19 cellular contexts compared by ENCODE assay signal in the genomic region with DNA sequence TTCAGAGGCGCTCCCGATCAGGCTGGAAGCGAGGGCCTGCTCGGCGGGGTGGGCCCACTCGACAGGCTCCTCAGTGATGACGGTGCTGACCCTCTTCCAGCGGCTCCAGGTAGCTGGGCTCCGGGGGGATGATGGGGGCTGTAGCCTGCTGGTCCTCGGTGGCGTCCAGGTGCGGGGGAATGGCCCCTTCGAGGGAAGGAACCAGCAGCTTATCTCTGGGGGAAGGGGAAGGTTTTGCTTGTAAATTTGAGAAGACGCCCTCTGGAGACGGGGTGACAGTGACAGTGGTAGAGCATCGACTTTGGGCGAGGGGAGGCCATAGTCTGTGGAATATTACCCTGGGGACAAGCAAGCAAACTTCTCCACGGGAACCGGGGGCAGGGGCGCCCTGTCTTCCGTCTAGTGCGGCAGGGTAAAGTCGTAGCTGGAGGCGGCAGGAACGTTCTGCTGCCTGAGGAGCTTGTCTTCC.
DNase-seq lines count a peak whose midpoint lies in the region; ATAC-seq and TF ChIP-seq lines count a peak whose summit lies in the region.
"Had no signal": no experiment of that assay in that cellular context is flagged by ENCODE, and none has a peak within 500 bp of the region (broad histone marks: within the 10 kb centered on the region; RNA-seq: fewer than 3 reads in every experiment).

No MANE protein-coding gene starts in this region.

- TF ChIP-seq CTCF in osteocyte (IDR thresholded peaks at IDR 0.05) (no peak), mesothelial cell of epicardium (IDR thresholded peaks at IDR 0.05; ENCODE audit: unreplicated experiment) (no peak)

- no peaks in the 10 kb centered on the region for H3K36me3 Mint-ChIP-seq in osteocyte (ENCODE audit: unreplicated experiment)
- peaks cover 3% of the 10 kb centered on the region for H3K36me3 Mint-ChIP-seq in mesothelial cell of epicardium
- H3K36me3 Mint-ChIP-seq: CD8-positive, alpha-beta memory T cell had no signal

- DNase-seq in activated effector memory CD4-positive, alpha-beta T cell treated with anti-CD3 and anti-CD28 coated beads, Interleukin-2, amount 50 U/mL, for 16 hours, result peak; percentile 54
- no peak for DNase-seq in activated effector memory CD4-positive, alpha-beta T cell treated with Interleukin-2 at 50 U/mL for 16 hours
- peak; percentile 22 for DNase-seq in left lobe of liver (ENCODE audit: low spot score)
- DNase-seq in osteocyte (ENCODE audit: extremely low spot score, unreplicated experiment), result peak; percentile 84
- DNase-seq in Kasumi-1 (lab: John Stamatoyannopoulos, UW), result no peak
- no peak for DNase-seq in effector CD4-positive, alpha-beta T cell
- DNase-seq in mesothelial cell of epicardium (ENCODE audit: low spot score in 2 of 2, unreplicated experiment in 2 of 2), result no peak
- DNase-seq: CD4-positive, CD25-positive, alpha-beta regulatory T cell; CD8-positive, alpha-beta memory T cell; DMS 273 treated with DMSO at 0.1 percent for 48 hours; DMS79; EL; GDM1; GM23248; H7; HCEC 1CT had no signal

- H3K27me3 Mint-ChIP-seq in osteocyte (ENCODE audit: unreplicated experiment) (no peaks in the 10 kb centered on the region), mesothelial cell of epicardium (ENCODE audit: low read depth) (no peaks in the 10 kb centered on the region)
- H3K27me3 Mint-ChIP-seq: B cell; CD4-positive, CD25-positive, alpha-beta regulatory T cell; CD8-positive, alpha-beta memory T cell had no signal

- ATAC-seq in left lobe of liver, result no peak
- ATAC-seq in GM19463 (IDR thresholded peaks at IDR 0.05; ENCODE audit: unreplicated experiment), result no peak
- ATAC-seq: GM12878 had no signal

- peaks cover 6% of the 10 kb centered on the region for H3K9me3 Mint-ChIP-seq in osteocyte (ENCODE audit: unreplicated experiment)
- peaks cover 5% of the 10 kb centered on the region for H3K9me3 Mint-ChIP-seq in mesothelial cell of epicardium

- H3K4me3 Mint-ChIP-seq in osteocyte (ENCODE audit: unreplicated experiment) (no peak overlapping the region), mesothelial cell of epicardium (no peak overlapping the region)
- H3K4me3 Mint-ChIP-seq: B cell; CD4-positive, CD25-positive, alpha-beta regulatory T cell; CD8-positive, alpha-beta memory T cell had no signal

- H3K27ac Mint-ChIP-seq in osteocyte (ENCODE audit: unreplicated experiment), result no peak overlapping the region
- no peak overlapping the region for H3K27ac Mint-ChIP-seq in mesothelial cell of epicardium
- H3K27ac Mint-ChIP-seq: B cell; CD4-positive, CD25-positive, alpha-beta regulatory T cell; CD8-positive, alpha-beta memory T cell had no signal

- H3K4me1 Mint-ChIP-seq in osteocyte (ENCODE audit: unreplicated experiment) (no peaks in the 10 kb centered on the region), mesothelial cell of epicardium (no peaks in the 10 kb centered on the region)
- H3K4me1 Mint-ChIP-seq: B cell; CD4-positive, CD25-positive, alpha-beta regulatory T cell; CD8-positive, alpha-beta memory T cell had no signal

Comparison
In these comparisons a context has a peak if more than half of its experiments do, and no peak if none do; other contexts are left out.
1. DNase-seq: peak in activated effector memory CD4-positive, alpha-beta T cell treated with anti-CD3 and anti-CD28 coated beads, Interleukin-2, amount 50 U/mL, for 16 hours (single experiment), left lobe of liver (single experiment) and osteocyte (single experiment); none in activated effector memory CD4-positive, alpha-beta T cell treated with Interleukin-2 at 50 U/mL for 16 hours (single experiment), Kasumi-1 (0 of 2), effector CD4-positive, alpha-beta T cell (single experiment) and mesothelial cell of epicardium (0 of 2).